Comparison of ENCODE assay signal across 34 cellular contexts in genomic region chr14:31255286-31255685, GRCh38.
"Had no signal": no experiment of that assay in that cellular context is flagged by ENCODE, and none has a peak within 500 bp of the region (broad histone marks: within the 10 kb centered on the region; RNA-seq: fewer than 3 reads in every experiment).

No MANE protein-coding gene starts in this region.

- FAIRE-seq: astrocyte, bronchial epithelial cell had no signal

- DNase-seq: activated effector memory CD4-positive, alpha-beta T cell treated with anti-CD3 and anti-CD28 coated beads, Interleukin-2, amount 50 U/mL, for 16 hours; activated effector memory CD4-positive, alpha-beta T cell treated with Interleukin-2 at 50 U/mL for 16 hours; activated gamma-delta T cell; activated gamma-delta T cell treated with Interleukin-2 at 50 U/mL for 16 hours; activated naive CD4-positive, alpha-beta T cell; activated naive CD4-positive, alpha-beta T cell treated with anti-CD3 and anti-CD28 coated beads for 36 hours; activated naive CD4-positive, alpha-beta T cell treated with anti-CD3 and anti-CD28 coated beads, Interleukin-2, amount 10 ng/mL, durations not matched to agents 7 days and 5 days; activated naive CD4-positive, alpha-beta T cell treated with anti-CD3 and anti-CD28 coated beads, Interleukin-2, amount 50 U/mL, for 16 hours; activated naive CD4-positive, alpha-beta T cell treated with Interleukin-2 at 50 U/mL for 16 hours; activated naive CD8-positive, alpha-beta T cell treated with anti-CD3 and anti-CD28 coated beads for 36 hours; activated naive CD8-positive, alpha-beta T cell treated with anti-CD3 and anti-CD28 coated beads, Interleukin-2, amount 10 ng/mL, durations not matched to agents 7 days and 5 days; activated naive CD8-positive, alpha-beta T cell treated with anti-CD3 and anti-CD28 coated beads, Interleukin-2, amount 50 U/mL, for 24 hours; activated T-cell treated with anti-CD3 and anti-CD28 coated beads, Interleukin-2, amount 50 U/mL, for 1 hour; activated T-cell treated with anti-CD3 and anti-CD28 coated beads, Interleukin-2, amount 50 U/mL, for 24 hours; activated T-cell treated with anti-CD3 and anti-CD28 coated beads, Interleukin-2, amount 50 U/mL, for 4 hours; activated T-cell treated with anti-CD3 and anti-CD28 coated beads, Interleukin-2, amount 50 U/mL, for 48 hours; activated T-cell treated with anti-CD3 and anti-CD28 coated beads, Interleukin-2, amount 50 U/mL, for 72 hours; adrenal gland; amniotic stem cell; amygdala; anterior cingulate cortex; aorta; body of pancreas; brain microvascular endothelial cell; caudate nucleus; central memory CD4-positive, alpha-beta T cell; cerebellar nuclear complex had no signal

- H3K36me3 ChIP-seq: adrenal gland, ascending aorta, brain microvascular endothelial cell, breast epithelium, cardiac muscle cell had no signal

- H3K4me1 ChIP-seq: adrenal gland, ascending aorta, breast epithelium had no signal

- H3K27me3 ChIP-seq: adrenal gland, ascending aorta, body of pancreas, brain microvascular endothelial cell, breast epithelium, cardiac muscle cell had no signal

- H3K4me3 ChIP-seq: adrenal gland, ascending aorta, body of pancreas, breast epithelium, cardiac muscle cell had no signal

- H3K27ac ChIP-seq: adrenal gland, ascending aorta, body of pancreas, brain microvascular endothelial cell, breast epithelium, cardiac muscle cell had no signal

- H3K9me3 ChIP-seq: adrenal gland, ascending aorta, body of pancreas, breast epithelium had no signal

- ATAC-seq: activated naive CD4-positive, alpha-beta T cell treated with anti-CD3 and anti-CD28 coated beads, Interleukin-2, amount 50 U/mL, for 72 hours; activated naive CD8-positive, alpha-beta T cell treated with anti-CD3 and anti-CD28 coated beads, Interleukin-2, amount 50 U/mL, for 24 hours; activated T-cell treated with anti-CD3 and anti-CD28 coated beads, Interleukin-2, amount 50 U/mL, for 4 hours; activated T-cell treated with anti-CD3 and anti-CD28 coated beads, Interleukin-2, amount 50 U/mL, for 72 hours; activated T-helper 17 cell treated with anti-CD3 and anti-CD28 coated beads, Interleukin-2, amount 50 U/mL, for 72 hours; body of pancreas had no signal
